Comparison of ENCODE assay signal across 30 cellular contexts in genomic region chr2:233362742-233363141, GRCh38. TPM values are rescaled to one million over a fixed set of nuclear protein-coding genes. Genes with fewer than 3 reads are reported as not detected.
"Had no signal": no experiment of that assay in that cellular context is flagged by ENCODE, and none has a peak within 500 bp of the region (broad histone marks: within the 10 kb centered on the region; RNA-seq: fewer than 3 reads in every experiment).

No MANE protein-coding gene starts in this region.

- DNase-seq: activated CD4-positive, alpha-beta memory T cell treated with anti-CD3 and anti-CD28 coated beads for 36 hours; activated CD4-positive, alpha-beta T cell treated with anti-CD3 and anti-CD28 coated beads for 36 hours; activated CD4-positive, alpha-beta T cell treated with anti-CD3 and anti-CD28 coated beads, Interleukin-2, amount 10 ng/mL, durations not matched to agents 24 days and 14 days; activated CD4-positive, CD25-positive, alpha-beta regulatory T cell; activated CD4-positive, CD25-positive, alpha-beta regulatory T cell treated with anti-CD3 and anti-CD28 coated beads, Interleukin-2, amount 50 U/mL, for 72 hours; activated CD8-positive, alpha-beta memory T cell treated with anti-CD3 and anti-CD28 coated beads, Interleukin-2, amount 10 ng/mL, durations not matched to agents 7 days and 5 days; activated CD8-positive, alpha-beta memory T cell treated with anti-CD3 and anti-CD28 coated beads, Interleukin-2, amount 50 U/mL, for 4 hours; activated CD8-positive, alpha-beta T cell treated with anti-CD3 and anti-CD28 coated beads, Interleukin-2, amount 10 ng/mL, durations not matched to agents 7 days and 5 days; activated gamma-delta T cell; activated naive CD4-positive, alpha-beta T cell; activated naive CD4-positive, alpha-beta T cell treated with anti-CD3 and anti-CD28 coated beads, Interleukin-2, amount 10 ng/mL, durations not matched to agents 7 days and 5 days; activated naive CD8-positive, alpha-beta T cell treated with anti-CD3 and anti-CD28 coated beads, Interleukin-2, amount 10 ng/mL, durations not matched to agents 7 days and 5 days; activated T-cell treated with anti-CD3 and anti-CD28 coated beads, Interleukin-2, amount 50 U/mL, for 1 hour; central memory CD4-positive, alpha-beta T cell; cerebellar nuclear complex; colonic mucosa; effector CD8-positive, alpha-beta T cell; erythroblast; foreskin keratinocyte; gastrocnemius medialis; glutamatergic neuron; heart left ventricle; T-helper 2 cell had no signal

- H3K4me1 ChIP-seq: breast epithelium, colonic mucosa, foreskin keratinocyte had no signal

- H3K36me3 ChIP-seq: ascending aorta, breast epithelium, cardiac muscle cell, colonic mucosa, esophagus muscularis mucosa, gastrocnemius medialis had no signal

- H3K9me3 Mint-ChIP-seq: activated CD4-positive, alpha-beta T cell treated with anti-CD3 and anti-CD28 coated beads, Interleukin-2, amount 10 ng/mL, durations not matched to agents 24 days and 14 days; activated naive CD4-positive, alpha-beta T cell treated with anti-CD3 and anti-CD28 coated beads, Interleukin-2, amount 10 ng/mL, durations not matched to agents 7 days and 5 days; activated naive CD8-positive, alpha-beta T cell treated with anti-CD3 and anti-CD28 coated beads, Interleukin-2, amount 10 ng/mL, durations not matched to agents 7 days and 5 days; activated T-helper 1 cell treated with anti-CD3 and anti-CD28 coated beads, Interleukin-12 subunit alpha, Interleukin-12 subunit beta, Interleukin-2, Interleukin-4 antibody, amounts not matched to agents 30 ng/mL and 10 ng/mL and 1 ng/mL, durations not matched to agents 14 hours and 24 hours and 36 hours had no signal

- H3K4me3 Mint-ChIP-seq: activated CD4-positive, alpha-beta memory T cell treated with anti-CD3 and anti-CD28 coated beads for 36 hours; activated CD4-positive, alpha-beta T cell treated with anti-CD3 and anti-CD28 coated beads for 36 hours; activated CD4-positive, alpha-beta T cell treated with anti-CD3 and anti-CD28 coated beads, Interleukin-2, amount 10 ng/mL, durations not matched to agents 24 days and 14 days; activated CD8-positive, alpha-beta memory T cell treated with anti-CD3 and anti-CD28 coated beads, Interleukin-2, amount 10 ng/mL, durations not matched to agents 7 days and 5 days; activated CD8-positive, alpha-beta T cell treated with anti-CD3 and anti-CD28 coated beads, Interleukin-2, amount 10 ng/mL, durations not matched to agents 7 days and 5 days; activated naive CD4-positive, alpha-beta T cell treated with anti-CD3 and anti-CD28 coated beads, Interleukin-2, amount 10 ng/mL, durations not matched to agents 7 days and 5 days; activated naive CD8-positive, alpha-beta T cell treated with anti-CD3 and anti-CD28 coated beads, Interleukin-2, amount 10 ng/mL, durations not matched to agents 7 days and 5 days; activated T-helper 1 cell treated with anti-CD3 and anti-CD28 coated beads, Interleukin-12 subunit alpha, Interleukin-12 subunit beta, Interleukin-2, Interleukin-4 antibody, amounts not matched to agents 30 ng/mL and 10 ng/mL and 1 ng/mL, durations not matched to agents 14 hours and 24 hours and 36 hours; brain had no signal

- H3K9me3 ChIP-seq: colonic mucosa, gastrocnemius medialis had no signal

- H3K27ac Mint-ChIP-seq: activated CD4-positive, alpha-beta memory T cell treated with anti-CD3 and anti-CD28 coated beads for 36 hours; activated CD4-positive, alpha-beta T cell treated with anti-CD3 and anti-CD28 coated beads for 36 hours; activated CD4-positive, alpha-beta T cell treated with anti-CD3 and anti-CD28 coated beads, Interleukin-2, amount 10 ng/mL, durations not matched to agents 24 days and 14 days; activated CD8-positive, alpha-beta memory T cell treated with anti-CD3 and anti-CD28 coated beads, Interleukin-2, amount 10 ng/mL, durations not matched to agents 7 days and 5 days; activated CD8-positive, alpha-beta T cell treated with anti-CD3 and anti-CD28 coated beads, Interleukin-2, amount 10 ng/mL, durations not matched to agents 7 days and 5 days; activated naive CD4-positive, alpha-beta T cell treated with anti-CD3 and anti-CD28 coated beads, Interleukin-2, amount 10 ng/mL, durations not matched to agents 7 days and 5 days; activated naive CD4-positive, alpha-beta T cell treated with anti-CD3 and anti-CD28 coated beads, Interleukin-2, amount 50 U/mL, for 72 hours; activated naive CD8-positive, alpha-beta T cell treated with anti-CD3 and anti-CD28 coated beads, Interleukin-2, amount 10 ng/mL, durations not matched to agents 7 days and 5 days; activated T-helper 1 cell treated with anti-CD3 and anti-CD28 coated beads, Interleukin-12 subunit alpha, Interleukin-12 subunit beta, Interleukin-2, Interleukin-4 antibody, amounts not matched to agents 30 ng/mL and 10 ng/mL and 1 ng/mL, durations not matched to agents 14 hours and 24 hours and 36 hours; brain had no signal

- ATAC-seq: activated CD8-positive, alpha-beta memory T cell treated with anti-CD3 and anti-CD28 coated beads, Interleukin-2, amount 10 ng/mL, durations not matched to agents 7 days and 5 days; activated CD8-positive, alpha-beta T cell treated with anti-CD3 and anti-CD28 coated beads, Interleukin-2, amount 10 ng/mL, durations not matched to agents 7 days and 5 days; foreskin keratinocyte; gastrocnemius medialis; heart left ventricle had no signal

- H3K27me3 ChIP-seq: ascending aorta, breast epithelium, cardiac muscle cell, colonic mucosa, esophagus muscularis mucosa, foreskin keratinocyte, gastrocnemius medialis, heart left ventricle had no signal

- H3K27me3 Mint-ChIP-seq: activated CD4-positive, alpha-beta memory T cell treated with anti-CD3 and anti-CD28 coated beads for 36 hours; activated CD4-positive, alpha-beta T cell treated with anti-CD3 and anti-CD28 coated beads for 36 hours; activated CD4-positive, alpha-beta T cell treated with anti-CD3 and anti-CD28 coated beads, Interleukin-2, amount 10 ng/mL, durations not matched to agents 24 days and 14 days; activated CD8-positive, alpha-beta memory T cell treated with anti-CD3 and anti-CD28 coated beads, Interleukin-2, amount 10 ng/mL, durations not matched to agents 7 days and 5 days; activated naive CD4-positive, alpha-beta T cell treated with anti-CD3 and anti-CD28 coated beads, Interleukin-2, amount 10 ng/mL, durations not matched to agents 7 days and 5 days; activated naive CD8-positive, alpha-beta T cell treated with anti-CD3 and anti-CD28 coated beads, Interleukin-2, amount 10 ng/mL, durations not matched to agents 7 days and 5 days had no signal

- H3K4me3 ChIP-seq: ascending aorta, breast epithelium, cardiac muscle cell, colonic mucosa, esophagus muscularis mucosa, gastrocnemius medialis, heart left ventricle had no signal

- H3K27ac ChIP-seq: ascending aorta, breast epithelium, cardiac muscle cell, colonic mucosa, esophagus muscularis mucosa, foreskin keratinocyte, gastrocnemius medialis, heart left ventricle had no signal

RNA-seq across cellular contexts. Expression of gene SAG, which starts 55.1 kb away (rescaled TPM):
- total RNA-seq: activated CD4-positive, alpha-beta T cell treated with anti-CD3 and anti-CD28 coated beads, Interleukin-2, amount 10 ng/mL, durations not matched to agents 24 days and 14 days; ascending aorta; breast epithelium; cardiac muscle cell; esophagus muscularis mucosa; foreskin keratinocyte had no signal
